1 cellular context compared by ENCODE assay signal in genomic region chr15:52569244-52569585, GRCh38.
TF ChIP-seq lines count a peak whose summit lies in the region.

No MANE protein-coding gene starts in this region.

TF ChIP-seq in GM12878, 131 proteins besides CTCF, POLR2A, EP300 and RAD21:
- 0 out of 2 replicates have a peak, but pooled peaks have one; percentile 6 for TF ChIP-seq ATF7 (IDR thresholded peaks at IDR 0.05; ENCODE audit: low read depth)
- peak; percentile 88 for TF ChIP-seq MLLT1 (IDR thresholded peaks at IDR 0.05)
- TF ChIP-seq CHD2 (IDR thresholded peaks at IDR 0.05; ENCODE audit: borderline replicate concordance, low read depth, low read length): no peak
- peak; percentile 92; the same call in 1 of the 2 replicates for TF ChIP-seq HDGF (IDR thresholded peaks at IDR 0.05)
- TF ChIP-seq ZBTB40 (IDR thresholded peaks at IDR 0.05; ENCODE audit: borderline replicate concordance): peak; percentile 6; the same call in 1 of the 2 replicates
- 0 out of 2 replicates have a peak, but pooled peaks have one; percentile 3 for TF ChIP-seq MYB (IDR thresholded peaks at IDR 0.05; ENCODE audit: borderline replicate concordance, low read depth, low read length)
- TF ChIP-seq YY1 (IDR thresholded peaks at IDR 0.05; ENCODE audit: low read depth, low read length): no peak
- TF ChIP-seq NRF1 (conservative IDR thresholded peaks at IDR 0.05; ENCODE audit: low read depth, low read length): no peak
- no peak for TF ChIP-seq HDAC6 (IDR thresholded peaks at IDR 0.05; ENCODE audit: unreplicated experiment)
- no peak for TF ChIP-seq ZBTB33 (IDR thresholded peaks at IDR 0.05)
